9 cellular contexts compared by ENCODE assay signal in the genomic region with DNA sequence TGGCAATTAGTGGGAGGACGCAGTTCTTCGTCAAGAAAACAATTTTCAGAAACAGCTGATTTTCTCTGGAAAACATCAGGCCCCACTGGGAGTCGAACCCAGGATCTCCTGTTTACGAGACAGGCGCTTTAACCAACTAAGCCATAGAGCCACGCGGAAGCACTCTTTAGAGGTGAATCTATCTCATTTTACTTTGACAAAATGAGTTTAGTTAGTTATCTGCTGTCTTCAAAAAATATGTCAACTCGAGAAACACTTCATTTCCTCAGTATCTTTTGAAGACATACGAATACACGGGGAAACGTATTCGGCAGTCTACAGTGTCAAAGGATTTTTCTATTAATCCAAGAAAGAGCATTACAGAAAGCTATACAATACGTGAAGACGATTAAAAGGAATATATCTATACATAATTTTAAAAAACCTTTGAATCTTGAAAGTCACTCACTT. TPM values are rescaled to one million over a fixed set of nuclear protein-coding genes. Genes with fewer than 3 reads are reported as not detected.
DNase-seq lines count a peak whose midpoint lies in the region; ATAC-seq, FAIRE-seq and TF ChIP-seq lines count a peak whose summit lies in the region.
"Had no signal": no experiment of that assay in that cellular context is flagged by ENCODE, and none has a peak within 500 bp of the region (broad histone marks: within the 10 kb centered on the region; RNA-seq: fewer than 3 reads in every experiment).

No MANE protein-coding gene starts in this region.

- H3K79me1 ChIP-seq in mesendoderm (ENCODE audit: low read length), result no peaks in the 10 kb centered on the region

- H3K4me2 ChIP-seq in GM12878 (ENCODE audit: control insufficient read depth, insufficient read depth), result peak overlapping the region; percentile 39
- H3K4me2 ChIP-seq in mesendoderm (ENCODE audit: low read length), result peak overlapping the region; percentile 32

- no TSS peak for BruUV-seq in GM12878 (replicated peaks; lab: Mats Ljungman, UMichigan)

- no peak for TF ChIP-seq RAD21 in GM12878 (IDR thresholded peaks at IDR 0.05; ENCODE audit: insufficient read depth, low read depth, low read length)

- DNase-seq in NCI-H446 (lab: John Stamatoyannopoulos, UW) (peak; percentile 29 to 70), NCI-H446 treated with DMSO at 0.1 percent for 48 hours (lab: John Stamatoyannopoulos, UW) (no peak), NCI-H524 treated with DMSO at 0.1 percent for 48 hours (lab: John Stamatoyannopoulos, UW) (peak; percentile 18), GM12878 (ENCODE audit: low read depth, low spot score) (peak; percentile 66), mesendoderm (peak; percentile 83), NCI-H2196 treated with DMSO at 0.1 percent for 48 hours (lab: John Stamatoyannopoulos, UW; ENCODE audit: unreplicated experiment) (no peak)

- CTCF ChIA-PET in GM12878 (lab: Yijun Ruan, JAX), result no interaction called here

- no peak overlapping the region for H3K4ac ChIP-seq in mesendoderm (ENCODE audit: low read depth, low read length)

- no peak overlapping the region for H2BK120ac ChIP-seq in mesendoderm (ENCODE audit: low read depth, low read length)

- RAD21 ChIA-PET in GM12878 (lab: Charles Lee; ENCODE audit: unreplicated experiment), result interaction anchor here (0.6 kb wide), 1 partner anchor 9 kb away, joined by 3 read pairs; no protein-coding TSS in a partner anchor

- no peaks in the 10 kb centered on the region for H4K20me1 ChIP-seq in GM12878 (ENCODE audit: control insufficient read depth, insufficient read depth)

- in situ Hi-C loops in GM12878 (cut with MboI), result no loop called here

- no peaks in the 10 kb centered on the region for H3K4me1 ChIP-seq in GM12878 (ENCODE audit: control insufficient read depth, insufficient read depth, low read length)
- H3K4me1 ChIP-seq in mesendoderm (ENCODE audit: control insufficient read depth, low read depth, low read length), result no peaks in the 10 kb centered on the region

- H3K56ac ChIP-seq in mesendoderm (ENCODE audit: low read length), result peak overlapping the region; percentile 5

- H2AFZ ChIP-seq in GM12878 (ENCODE audit: control insufficient read depth, low read depth, low read length), result peak overlapping the region; percentile 38

- peak; percentile 28 for ATAC-seq in GM12878
- no peak for ATAC-seq in GM21737 (IDR thresholded peaks at IDR 0.05; ENCODE audit: unreplicated experiment)
- ATAC-seq in esophagus mucosa, result no peak

- WGBS in GM12878 (ENCODE audit: insufficient coverage, insufficient replicate concordance, low lambda C conversion rate, missing lambda C conversion rate), result 12% methylated on average over 14 of the region's 14 CpGs
- WGBS in mesendoderm (ENCODE audit: extremely low coverage, insufficient coverage, low lambda C conversion rate), result no CpG with 5 or more reads among the region's 14 CpGs

- no peak for FAIRE-seq in GM12878 (lab: Jason Lieb, UNC)

- no peak overlapping the region for H2BK5ac ChIP-seq in mesendoderm (ENCODE audit: low read length)

- H2AK5ac ChIP-seq in mesendoderm (ENCODE audit: low read length), result no peak overlapping the region

- no peak for TF ChIP-seq EP300 in GM12878 (IDR thresholded peaks at IDR 0.05; ENCODE audit: borderline replicate concordance in 1 of 2, control insufficient read depth in 1 of 2, low read depth in 2 of 2, low read length in 2 of 2)

- POLR2A ChIA-PET in GM12878 (lab: Charles Lee), result interaction anchor here (0.6 kb wide), 1 partner anchor 409 kb away, joined by 3 read pairs; a partner anchor contains a TSS

- H3K36me3 ChIP-seq in GM12878 (ENCODE audit: control insufficient read depth in 2 of 2, insufficient read depth in 2 of 2, low read length in 1 of 2), result no peaks in the 10 kb centered on the region
- H3K36me3 ChIP-seq in mesendoderm (ENCODE audit: control insufficient read depth, insufficient read depth, low read length), result no peaks in the 10 kb centered on the region

- no peaks in the 10 kb centered on the region; the same call in 2 of the 3 replicates for H3K9me3 ChIP-seq in GM12878 (replicated peaks; ENCODE audit: control insufficient read depth, insufficient read depth, low read length)

- no peak overlapping the region for H4K5ac ChIP-seq in mesendoderm (ENCODE audit: low read length)

- SMC1A ChIA-PET in GM12878 (lab: Charles Lee; ENCODE audit: uncharacterized antibody, unreplicated experiment), result interaction anchor here (0.8 kb wide), 1 partner anchor 16 kb away, joined by 3 read pairs; no protein-coding TSS in a partner anchor

- H4K8ac ChIP-seq in mesendoderm (ENCODE audit: low read depth, low read length), result no peak overlapping the region

- H3K9ac ChIP-seq in GM12878 (ENCODE audit: control insufficient read depth, insufficient read depth, low read length), result no peak overlapping the region; the same call in 1 of the 2 replicates
- no peak overlapping the region for H3K9ac ChIP-seq in mesendoderm (ENCODE audit: low read length)

- H3K23ac ChIP-seq in mesendoderm (ENCODE audit: low read length), result no peak overlapping the region

- no peak overlapping the region for H3K27ac ChIP-seq in GM12878 (ENCODE audit: control insufficient read depth, insufficient read depth)
- no peak overlapping the region for H3K27ac ChIP-seq in mesendoderm (ENCODE audit: low read depth, low read length)
- H3K27ac ChIP-seq: C4-2B had no signal

- peak overlapping the region; percentile 25; the same call in 1 of the 2 replicates for H3K4me3 ChIP-seq in GM12878
- peak overlapping the region; percentile 22 for H3K4me3 ChIP-seq in mesendoderm (ENCODE audit: low read length)

- H2BK15ac ChIP-seq in mesendoderm (replicated peaks; ENCODE audit: low read depth), result no peak overlapping the region

- no peak for TF ChIP-seq CTCF in GM12878 (IDR thresholded peaks at IDR 0.05 in 2 of 3, conservative IDR thresholded peaks at IDR 0.05 in 1 of 3; ENCODE audit: control insufficient read depth in 2 of 3, extremely low read depth in 1 of 3, insufficient read depth in 1 of 3, low read depth in 3 of 3, low read length in 3 of 3)

- intact Hi-C loops in GM12878 (cut with micrococcal nuclease; ENCODE audit: unreplicated experiment), result loop anchor here (5.0 kb wide), 1 partner anchor 92 kb away; a partner anchor contains a TSS

- H3K79me2 ChIP-seq in GM12878 (ENCODE audit: control insufficient read depth, insufficient read depth, low read length) (no peaks in the 10 kb centered on the region), mesendoderm (ENCODE audit: control insufficient read depth, insufficient read depth, low read length) (no peaks in the 10 kb centered on the region)

- TF ChIP-seq POLR2A in GM12878 (IDR thresholded peaks at IDR 0.05; ENCODE audit: low read depth, low read length), result no peak

- no peak overlapping the region for H3K18ac ChIP-seq in mesendoderm (ENCODE audit: low read length)

- H3K27me3 ChIP-seq in GM12878 (replicated peaks in 1 of 2; ENCODE audit: control insufficient read depth in 2 of 2, insufficient read depth in 2 of 2, low read length in 1 of 2), result no peaks in the 10 kb centered on the region
- H3K27me3 ChIP-seq in mesendoderm (ENCODE audit: insufficient read depth, low read length, poor library complexity), result no peaks in the 10 kb centered on the region

RNA-seq across cellular contexts. Expression of a gene that starts 26.7 kb away (rescaled TPM):
- total RNA-seq in GM12878 (2013; cell fraction: nucleolus; rRNA removed), result not detected in 2 replicates
- not detected in 2 replicates for total RNA-seq in GM12878 (2014; rRNA removed)
- not detected in 2 replicates for total RNA-seq in GM12878 (2014; rRNA removed; fragmentation: Illumina TruSeq; extraction: Trizol)
- not detected in 2 replicates for total RNA-seq in GM12878 (2021)
- polyA plus RNA-seq in GM12878 (2011; ENCODE audit: low read depth), result not detected
- not detected in 2 replicates for polyA plus RNA-seq in GM12878 (2011; rRNA removed)
- polyA plus RNA-seq in GM12878 (2011; cell fraction: cytosol; rRNA removed), result not detected in 2 replicates
- polyA plus RNA-seq in GM12878 (2011; cell fraction: nucleus; rRNA removed), result not detected in 2 replicates
- not detected in 2 replicates for polyA plus RNA-seq in GM12878 (2012)
- polyA plus RNA-seq in GM12878 (2014; fragmentation: Illumina TruSeq; extraction: Trizol), result not detected in 2 replicates
- not detected for polyA plus RNA-seq in GM12878 (2014; fragmentation: Nextera tagmentation; extraction: Ambion mirVana)
- polyA plus RNA-seq in GM12878 (2014; rRNA removed), result not detected in 2 replicates
- not detected for polyA plus RNA-seq in GM12878 (2016; fragmentation: Nextera tagmentation; extraction: Ambion mirVana)
- not detected in 2 replicates for polyA minus RNA-seq in GM12878 (2011; rRNA and poly(A)+ RNA removed)
- not detected in 2 replicates for polyA minus RNA-seq in GM12878 (2011; cell fraction: cytosol; rRNA and poly(A)+ RNA removed)
- not detected in 2 replicates for polyA minus RNA-seq in GM12878 (2011; cell fraction: nucleus; rRNA and poly(A)+ RNA removed)
- not detected for polyA plus RNA-seq in mesendoderm (2013, experiment 1 of 2)
- polyA plus RNA-seq in mesendoderm (2013, experiment 2 of 2), result not detected
- total RNA-seq in esophagus mucosa, result not detected

RNA-seq across cellular contexts. Expression of a gene that starts 36.7 kb away (rescaled TPM):
- not detected in 2 replicates for total RNA-seq in GM12878 (2013; cell fraction: nucleolus; rRNA removed)
- total RNA-seq in GM12878 (2014; rRNA removed) (not detected in 2 replicates), GM12878 (2014; rRNA removed; fragmentation: Illumina TruSeq; extraction: Trizol) (not detected in 2 replicates), GM12878 (2021) (not detected in 2 replicates), esophagus mucosa (not detected)
- not detected for polyA plus RNA-seq in GM12878 (2011; ENCODE audit: low read depth)
- polyA plus RNA-seq in GM12878 (2011; rRNA removed) (not detected in 2 replicates), GM12878 (2014; fragmentation: Illumina TruSeq; extraction: Trizol) (not detected in 2 replicates), GM12878 (2014; fragmentation: Nextera tagmentation; extraction: Ambion mirVana) (not detected), GM12878 (2014; rRNA removed) (not detected in 2 replicates), GM12878 (2016; fragmentation: Nextera tagmentation; extraction: Ambion mirVana) (not detected)
- polyA plus RNA-seq in GM12878 (2011; cell fraction: cytosol; rRNA removed), result not detected in 2 replicates
- polyA plus RNA-seq in GM12878 (2011; cell fraction: nucleus; rRNA removed), result not detected in 2 replicates
- not detected in 2 replicates for polyA plus RNA-seq in GM12878 (2012)
- polyA minus RNA-seq in GM12878 (2011; rRNA and poly(A)+ RNA removed), result not detected in 2 replicates
- not detected in 2 replicates for polyA minus RNA-seq in GM12878 (2011; cell fraction: cytosol; rRNA and poly(A)+ RNA removed)
- polyA minus RNA-seq in GM12878 (2011; cell fraction: nucleus; rRNA and poly(A)+ RNA removed), result not detected in 2 replicates
- 0.15 TPM for polyA plus RNA-seq in mesendoderm (2013, experiment 1 of 2)
- 0.18 TPM for polyA plus RNA-seq in mesendoderm (2013, experiment 2 of 2)

RNA-seq across cellular contexts. Expression of a gene that starts 45.6 kb away (rescaled TPM):
- total RNA-seq in GM12878 (2013; cell fraction: nucleolus; rRNA removed), result 13.6 and 14.7 TPM in 2 replicates
- total RNA-seq in GM12878 (2014; rRNA removed) (0.90 and 1.3 TPM in 2 replicates), GM12878 (2014; rRNA removed; fragmentation: Illumina TruSeq; extraction: Trizol) (1.3 and 2.3 TPM in 2 replicates), GM12878 (2021) (0.77 and 1.6 TPM in 2 replicates), esophagus mucosa (0.72 TPM)
- 0.26 TPM for polyA plus RNA-seq in GM12878 (2011; ENCODE audit: low read depth)
- polyA plus RNA-seq in GM12878 (2011; rRNA removed) (1.3 and 1.4 TPM in 2 replicates), GM12878 (2014; fragmentation: Illumina TruSeq; extraction: Trizol) (0.86 and 0.96 TPM in 2 replicates), GM12878 (2014; fragmentation: Nextera tagmentation; extraction: Ambion mirVana) (under 1 TPM; 0.04 to 0.34 TPM), GM12878 (2014; rRNA removed) (1.9 and 2.0 TPM in 2 replicates), GM12878 (2016; fragmentation: Nextera tagmentation; extraction: Ambion mirVana) (under 1 TPM; 0.21 to 0.28 TPM)
- polyA plus RNA-seq in GM12878 (2011; cell fraction: cytosol; rRNA removed), result 0.31 and 0.85 TPM in 2 replicates
- 1.4 and 1.5 TPM in 2 replicates for polyA plus RNA-seq in GM12878 (2011; cell fraction: nucleus; rRNA removed)
- 0.20 and 0.79 TPM in 2 replicates for polyA plus RNA-seq in GM12878 (2012)
- 2.2 TPM in 2 replicates for polyA minus RNA-seq in GM12878 (2011; rRNA and poly(A)+ RNA removed)
- 0.94 and 1.2 TPM in 2 replicates for polyA minus RNA-seq in GM12878 (2011; cell fraction: cytosol; rRNA and poly(A)+ RNA removed)
- polyA minus RNA-seq in GM12878 (2011; cell fraction: nucleus; rRNA and poly(A)+ RNA removed), result 2.4 and 2.7 TPM in 2 replicates
- polyA plus RNA-seq in mesendoderm (2013, experiment 1 of 2), result 0.65 TPM
- 0.76 TPM for polyA plus RNA-seq in mesendoderm (2013, experiment 2 of 2)

Comparison
In these comparisons a context has a peak if more than half of its experiments do, and no peak if none do; other contexts are left out.
1. DNase-seq: peak in NCI-H446 (2 of 2), NCI-H524 treated with DMSO at 0.1 percent for 48 hours (single experiment), GM12878 (single experiment) and mesendoderm (single experiment); none in NCI-H446 treated with DMSO at 0.1 percent for 48 hours (single experiment) and NCI-H2196 treated with DMSO at 0.1 percent for 48 hours (single experiment).